ENCODE assay signal across 1 cellular context in genomic region chr17:8818654-8819330, GRCh38.
A peak's percentile ranks its signal among the peaks of the same experiment; 100 is the strongest.
TF ChIP-seq lines count a peak whose summit lies in the region.

No MANE protein-coding gene starts in this region.

TF ChIP-seq in GM12878, 131 proteins besides CTCF, POLR2A, EP300 and RAD21:
- TF ChIP-seq POLR2AphosphoS2 (IDR thresholded peaks at IDR 0.05; ENCODE audit: low read depth, low read length) (no peak), TCF12 (IDR thresholded peaks at IDR 0.05; ENCODE audit: low read depth, low read length) (no peak), PAX5 (IDR thresholded peaks at IDR 0.05; ENCODE audit: borderline replicate concordance, low read depth, low read length) (no peak), BRCA1 (IDR thresholded peaks at IDR 0.05; ENCODE audit: low read depth, low read length) (no peak), POLR2AphosphoS5 (IDR thresholded peaks at IDR 0.05; ENCODE audit: low read length) (peak; percentile 84), CBX3 (IDR thresholded peaks at IDR 0.05; ENCODE audit: borderline replicate concordance, low read depth) (no peak), CBFB (IDR thresholded peaks at IDR 0.05; ENCODE audit: low read depth) (no peak), BACH1 (IDR thresholded peaks at IDR 0.05; ENCODE audit: borderline replicate concordance) (0 out of 2 replicates have a peak, but pooled peaks have one; percentile 8), ZBTB4 (CRISPR knock-in tag; IDR thresholded peaks at IDR 0.05) (no peak), SIN3A (IDR thresholded peaks at IDR 0.05; ENCODE audit: low read depth, low read length) (no peak)
TF ChIP-seq in GM12878: peak in this region for 2.
